In the genomic region with DNA sequence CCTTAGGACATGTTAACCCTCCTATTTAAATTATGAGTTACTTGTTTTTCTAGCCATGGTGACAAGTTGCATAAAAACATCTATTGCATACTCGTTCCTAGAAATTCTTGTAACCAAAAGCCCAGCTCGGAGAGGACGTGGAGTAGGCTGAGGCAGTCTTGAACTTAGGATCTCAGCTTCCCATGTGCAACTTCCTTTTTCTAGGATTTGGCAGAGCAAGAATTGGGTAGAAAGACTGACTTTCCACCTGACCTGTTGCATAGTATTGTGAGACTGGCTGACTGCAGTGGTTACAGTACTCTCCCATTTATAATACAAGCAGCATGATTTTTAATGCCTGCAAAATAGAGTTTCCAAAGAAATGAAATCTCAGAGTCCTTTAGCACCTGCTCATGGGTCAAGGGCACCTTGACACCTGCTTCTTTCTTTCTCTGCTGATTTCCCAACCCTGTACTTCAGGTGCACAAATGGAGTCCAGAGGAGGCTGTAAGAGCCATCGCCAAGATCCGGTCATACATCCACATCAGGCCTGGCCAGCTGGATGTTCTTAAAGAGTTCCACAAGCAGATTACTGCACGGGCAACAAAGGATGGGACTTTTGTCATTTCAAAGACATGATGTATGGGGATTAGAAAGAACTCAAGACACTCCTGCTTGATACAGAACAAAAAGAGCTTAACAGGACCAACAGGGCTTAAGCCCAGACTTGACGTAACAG, we compare ENCODE assay signal across 1 cellular context.
TF ChIP-seq lines count a peak whose summit lies in the region.

No MANE protein-coding gene starts in this region.

TF ChIP-seq in K562, 482 proteins besides CTCF, POLR2A, EP300 and RAD21:
- TF ChIP-seq HNRNPUL1 (IDR thresholded peaks at IDR 0.05; ENCODE audit: low read length) (no peak), HCFC1 (IDR thresholded peaks at IDR 0.05; ENCODE audit: low read depth, low read length) (no peak), SMARCB1 (IDR thresholded peaks at IDR 0.05; ENCODE audit: insufficient read length, low read depth) (no peak), BCOR (IDR thresholded peaks at IDR 0.05) (no peak), RHOXF2B (CRISPR knock-in tag; conservative IDR thresholded peaks at IDR 0.05) (no peak), ZNF77 (CRISPR knock-in tag; IDR thresholded peaks at IDR 0.05) (no peak), ZEB2 (IDR thresholded peaks at IDR 0.05) (no peak), ZNF696 (CRISPR knock-in tag; conservative IDR thresholded peaks at IDR 0.05) (no peak), THRAP3 (IDR thresholded peaks at IDR 0.05; ENCODE audit: borderline replicate concordance) (no peak), ZNF778 (CRISPR knock-in tag; IDR thresholded peaks at IDR 0.05) (no peak)
- TF ChIP-seq, protein P1, sequence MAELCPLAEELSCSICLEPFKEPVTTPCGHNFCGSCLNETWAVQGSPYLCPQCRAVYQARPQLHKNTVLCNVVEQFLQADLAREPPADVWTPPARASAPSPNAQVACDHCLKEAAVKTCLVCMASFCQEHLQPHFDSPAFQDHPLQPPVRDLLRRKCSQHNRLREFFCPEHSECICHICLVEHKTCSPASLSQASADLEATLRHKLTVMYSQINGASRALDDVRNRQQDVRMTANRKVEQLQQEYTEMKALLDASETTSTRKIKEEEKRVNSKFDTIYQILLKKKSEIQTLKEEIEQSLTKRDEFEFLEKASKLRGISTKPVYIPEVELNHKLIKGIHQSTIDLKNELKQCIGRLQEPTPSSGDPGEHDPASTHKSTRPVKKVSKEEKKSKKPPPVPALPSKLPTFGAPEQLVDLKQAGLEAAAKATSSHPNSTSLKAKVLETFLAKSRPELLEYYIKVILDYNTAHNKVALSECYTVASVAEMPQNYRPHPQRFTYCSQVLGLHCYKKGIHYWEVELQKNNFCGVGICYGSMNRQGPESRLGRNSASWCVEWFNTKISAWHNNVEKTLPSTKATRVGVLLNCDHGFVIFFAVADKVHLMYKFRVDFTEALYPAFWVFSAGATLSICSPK (IDR thresholded peaks at IDR 0.05; ENCODE audit: borderline replicate concordance) = no peak
- TF ChIP-seq, protein P2, sequence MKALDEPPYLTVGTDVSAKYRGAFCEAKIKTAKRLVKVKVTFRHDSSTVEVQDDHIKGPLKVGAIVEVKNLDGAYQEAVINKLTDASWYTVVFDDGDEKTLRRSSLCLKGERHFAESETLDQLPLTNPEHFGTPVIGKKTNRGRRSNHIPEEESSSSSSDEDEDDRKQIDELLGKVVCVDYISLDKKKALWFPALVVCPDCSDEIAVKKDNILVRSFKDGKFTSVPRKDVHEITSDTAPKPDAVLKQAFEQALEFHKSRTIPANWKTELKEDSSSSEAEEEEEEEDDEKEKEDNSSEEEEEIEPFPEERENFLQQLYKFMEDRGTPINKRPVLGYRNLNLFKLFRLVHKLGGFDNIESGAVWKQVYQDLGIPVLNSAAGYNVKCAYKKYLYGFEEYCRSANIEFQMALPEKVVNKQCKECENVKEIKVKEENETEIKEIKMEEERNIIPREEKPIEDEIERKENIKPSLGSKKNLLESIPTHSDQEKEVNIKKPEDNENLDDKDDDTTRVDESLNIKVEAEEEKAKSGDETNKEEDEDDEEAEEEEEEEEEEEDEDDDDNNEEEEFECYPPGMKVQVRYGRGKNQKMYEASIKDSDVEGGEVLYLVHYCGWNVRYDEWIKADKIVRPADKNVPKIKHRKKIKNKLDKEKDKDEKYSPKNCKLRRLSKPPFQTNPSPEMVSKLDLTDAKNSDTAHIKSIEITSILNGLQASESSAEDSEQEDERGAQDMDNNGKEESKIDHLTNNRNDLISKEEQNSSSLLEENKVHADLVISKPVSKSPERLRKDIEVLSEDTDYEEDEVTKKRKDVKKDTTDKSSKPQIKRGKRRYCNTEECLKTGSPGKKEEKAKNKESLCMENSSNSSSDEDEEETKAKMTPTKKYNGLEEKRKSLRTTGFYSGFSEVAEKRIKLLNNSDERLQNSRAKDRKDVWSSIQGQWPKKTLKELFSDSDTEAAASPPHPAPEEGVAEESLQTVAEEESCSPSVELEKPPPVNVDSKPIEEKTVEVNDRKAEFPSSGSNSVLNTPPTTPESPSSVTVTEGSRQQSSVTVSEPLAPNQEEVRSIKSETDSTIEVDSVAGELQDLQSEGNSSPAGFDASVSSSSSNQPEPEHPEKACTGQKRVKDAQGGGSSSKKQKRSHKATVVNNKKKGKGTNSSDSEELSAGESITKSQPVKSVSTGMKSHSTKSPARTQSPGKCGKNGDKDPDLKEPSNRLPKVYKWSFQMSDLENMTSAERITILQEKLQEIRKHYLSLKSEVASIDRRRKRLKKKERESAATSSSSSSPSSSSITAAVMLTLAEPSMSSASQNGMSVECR (CRISPR knock-in tag; IDR thresholded peaks at IDR 0.05) = no peak
- TF ChIP-seq, protein P3, sequence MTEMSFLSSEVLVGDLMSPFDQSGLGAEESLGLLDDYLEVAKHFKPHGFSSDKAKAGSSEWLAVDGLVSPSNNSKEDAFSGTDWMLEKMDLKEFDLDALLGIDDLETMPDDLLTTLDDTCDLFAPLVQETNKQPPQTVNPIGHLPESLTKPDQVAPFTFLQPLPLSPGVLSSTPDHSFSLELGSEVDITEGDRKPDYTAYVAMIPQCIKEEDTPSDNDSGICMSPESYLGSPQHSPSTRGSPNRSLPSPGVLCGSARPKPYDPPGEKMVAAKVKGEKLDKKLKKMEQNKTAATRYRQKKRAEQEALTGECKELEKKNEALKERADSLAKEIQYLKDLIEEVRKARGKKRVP (CRISPR knock-in tag; IDR thresholded peaks at IDR 0.05) = no peak
- TF ChIP-seq, protein P4, sequence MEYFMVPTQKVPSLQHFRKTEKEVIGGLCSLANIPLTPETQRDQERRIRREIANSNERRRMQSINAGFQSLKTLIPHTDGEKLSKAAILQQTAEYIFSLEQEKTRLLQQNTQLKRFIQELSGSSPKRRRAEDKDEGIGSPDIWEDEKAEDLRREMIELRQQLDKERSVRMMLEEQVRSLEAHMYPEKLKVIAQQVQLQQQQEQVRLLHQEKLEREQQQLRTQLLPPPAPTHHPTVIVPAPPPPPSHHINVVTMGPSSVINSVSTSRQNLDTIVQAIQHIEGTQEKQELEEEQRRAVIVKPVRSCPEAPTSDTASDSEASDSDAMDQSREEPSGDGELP (CRISPR knock-in tag; IDR thresholded peaks at IDR 0.05; ENCODE audit: borderline replicate concordance) = no peak
